ENCODE assay signal across 9 cellular contexts in the genomic region with DNA sequence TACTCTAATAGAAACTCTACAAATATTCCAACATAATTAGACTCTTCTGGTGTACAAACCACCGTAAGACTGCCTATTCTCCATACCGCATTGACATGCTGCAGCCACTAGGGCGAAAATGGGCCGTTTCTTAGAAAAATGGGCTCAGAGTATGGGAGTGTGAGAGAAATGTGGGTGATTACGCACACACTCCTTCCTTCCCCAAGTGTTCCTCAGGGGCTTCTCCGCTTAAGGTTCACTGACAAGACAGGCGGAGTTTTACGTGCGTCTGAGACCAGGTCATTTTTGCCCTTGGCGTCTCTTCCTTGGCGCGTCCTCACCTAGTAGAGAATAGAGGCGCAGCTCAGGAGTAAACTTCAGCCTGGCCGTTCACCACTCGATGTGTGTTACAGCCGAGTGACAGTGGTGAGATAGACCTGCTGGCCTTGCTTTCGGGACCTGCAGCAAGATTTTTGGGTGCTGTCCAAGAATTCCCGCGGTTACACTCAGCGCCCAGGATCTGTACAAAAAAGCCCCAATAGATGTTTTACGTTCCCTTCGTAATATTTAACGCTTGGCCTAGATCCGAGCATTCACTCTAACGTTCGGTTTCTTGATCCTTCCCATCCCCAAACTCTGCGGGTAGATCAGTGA. TPM values are rescaled to one million over a fixed set of nuclear protein-coding genes. Genes with fewer than 3 reads are reported as not detected.
A peak's percentile ranks its signal among the peaks of the same experiment; 100 is the strongest.
DNase-seq lines count a peak whose midpoint lies in the region; ATAC-seq and TF ChIP-seq lines count a peak whose summit lies in the region.
"Had no signal": no experiment of that assay in that cellular context is flagged by ENCODE, and none has a peak within 500 bp of the region (broad histone marks: within the 10 kb centered on the region; RNA-seq: fewer than 3 reads in every experiment).

No MANE protein-coding gene starts in this region.

- in situ Hi-C loops in T47D (cut with HindIII; ENCODE audit: low pct_unique_long_range_greater_than_20kb, low sequenced_read_pairs) = no loop called here

- ATAC-seq in GM18517 (IDR thresholded peaks at IDR 0.05; ENCODE audit: unreplicated experiment) = peak; percentile 32
- ATAC-seq in left colon = peak; percentile 36

- no peaks in the 10 kb centered on the region for H3K36me3 ChIP-seq in suprapubic skin
- H3K36me3 ChIP-seq in effector memory CD4-positive, alpha-beta T cell (ENCODE audit: control insufficient read depth, insufficient read depth, low read length) = no peaks in the 10 kb centered on the region

- DNase-seq in AG20443 (ENCODE audit: low spot score) (peak; percentile 28), HT-29 (ENCODE audit: low spot score) (peak; percentile 39), T47D (ENCODE audit: low read depth in 1 of 2, low spot score in 1 of 2) (peak; percentile 25 to 30), left colon (peak in 1 of 2 donors; percentile 13), suprapubic skin (ENCODE audit: low spot score in 2 of 2) (no peak)
- DNase-seq in stimulated activated CD4-positive, alpha-beta T cell treated with anti-CD3 and anti-CD28 coated beads, Interleukin-4, amount 100 ng/mL, for 24 hours = no peak
- no peak for DNase-seq in effector memory CD4-positive, alpha-beta T cell

- TF ChIP-seq POLR2A in suprapubic skin (IDR thresholded peaks at IDR 0.05) = no peak

- no peak for TF ChIP-seq EP300 in suprapubic skin (IDR thresholded peaks at IDR 0.05)

- H3K4me3 ChIP-seq in suprapubic skin = peak overlapping the region; percentile 72
- no peak overlapping the region for H3K4me3 ChIP-seq in effector memory CD4-positive, alpha-beta T cell (ENCODE audit: insufficient read depth, low read depth, low read length, poor library complexity, severe bottlenecking)

- peak overlapping the region; percentile 41 for H3K27ac ChIP-seq in suprapubic skin
- H3K27ac ChIP-seq in effector memory CD4-positive, alpha-beta T cell (ENCODE audit: insufficient read depth, low read length, poor library complexity, severe bottlenecking) = no peak overlapping the region

- intact Hi-C loops in left colon (cut with DNase I, micrococcal nuclease) = no loop called here

- peaks cover 42% of the 10 kb centered on the region for H3K4me1 ChIP-seq in suprapubic skin
- H3K4me1 ChIP-seq in effector memory CD4-positive, alpha-beta T cell (ENCODE audit: control insufficient read depth, insufficient read depth, low read length, poor library complexity, severe bottlenecking) = no peaks in the 10 kb centered on the region

- WGBS in suprapubic skin = 10% methylated on average over 26 of the region's 27 CpGs

- H3K27me3 ChIP-seq in suprapubic skin = peaks cover 17% of the 10 kb centered on the region
- H3K27me3 ChIP-seq in effector memory CD4-positive, alpha-beta T cell (replicated peaks; ENCODE audit: control insufficient read depth, insufficient read depth, low read length, poor library complexity, severe bottlenecking) = no peaks in the 10 kb centered on the region

- H3K9me3 ChIP-seq in suprapubic skin = no peaks in the 10 kb centered on the region
- H3K9me3 ChIP-seq in effector memory CD4-positive, alpha-beta T cell (ENCODE audit: control insufficient read depth, low read length) = no peaks in the 10 kb centered on the region

- TF ChIP-seq CTCF in suprapubic skin (IDR thresholded peaks at IDR 0.05) = peak in 1 of 2 donors; percentile 32

RNA-seq across cellular contexts. Expression of gene NTRK2, which starts 1.8 kb away (rescaled TPM):
- not detected in 2 replicates for total RNA-seq in HT-29 (2014; rRNA removed; shearing (Covaris generic))
- total RNA-seq in left colon = 1 to 10 TPM; 2.5 to 5.7 TPM
- total RNA-seq in suprapubic skin = 10 to 100 TPM in 3 of 4 donors, 1 to 10 TPM in 1; 9.5 to 19.5 (median 12.3) TPM
- total RNA-seq: LHCN-M2 had no signal

Comparison
In these comparisons a context has a peak if more than half of its experiments do, and no peak if none do; other contexts are left out.
1. DNase-seq: peak in AG20443 (single experiment), HT-29 (single experiment) and T47D (2 of 2); none in suprapubic skin (0 of 2), stimulated activated CD4-positive, alpha-beta T cell treated with anti-CD3 and anti-CD28 coated beads, Interleukin-4, amount 100 ng/mL, for 24 hours (single experiment) and effector memory CD4-positive, alpha-beta T cell (0 of 3).